ENCODE assay signal across 10 cellular contexts in the genomic region with DNA sequence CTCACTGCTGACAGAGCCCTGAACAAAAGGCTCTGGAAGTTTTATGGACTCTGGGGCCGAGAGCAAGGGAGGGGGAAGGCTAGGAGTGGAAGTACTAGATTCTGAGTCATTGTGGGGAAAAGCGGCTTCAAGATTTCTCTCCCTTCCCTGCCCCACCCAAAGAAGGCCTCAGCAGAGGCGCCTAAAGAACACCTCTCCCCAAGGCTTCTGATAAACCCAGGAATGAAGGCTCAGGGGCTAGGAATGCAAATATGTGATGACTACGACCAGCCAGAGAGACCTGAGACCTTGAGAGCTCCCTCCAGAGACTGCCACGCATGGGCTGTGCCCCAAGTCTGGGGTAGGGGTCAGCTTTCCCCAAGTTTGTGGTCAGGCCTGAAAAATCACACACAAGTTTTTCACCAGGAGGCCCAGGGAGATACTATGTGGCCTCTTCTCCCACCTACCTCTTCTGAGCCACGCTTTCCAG.
DNase-seq lines count a peak whose midpoint lies in the region; ATAC-seq and TF ChIP-seq lines count a peak whose summit lies in the region.
"Had no signal": no experiment of that assay in that cellular context is flagged by ENCODE, and none has a peak within 500 bp of the region (broad histone marks: within the 10 kb centered on the region; RNA-seq: fewer than 3 reads in every experiment).

No MANE protein-coding gene starts in this region.

- RAD21 ChIA-PET in HCT116 (lab: Charles Lee; ENCODE audit: low non-redundant PET in 1 of 2, low total read pairs in 2 of 2, uncharacterized antibody in 2 of 2, unreplicated experiment in 2 of 2), result no interaction called here

- CTCF ChIA-PET in HCT116 (lab: Charles Lee), result no interaction called here
- CTCF ChIA-PET in naive thymus-derived CD4-positive, alpha-beta T cell (lab: Charles Lee), result no interaction called here

- H3K27me3 ChIP-seq in HCT116 (ENCODE audit: insufficient read depth, low read length) (no peaks in the 10 kb centered on the region), adrenal gland (no peaks in the 10 kb centered on the region), aorta (ENCODE audit: control insufficient read depth in 1 of 2, insufficient read depth in 2 of 2, low read length in 1 of 2) (no peaks in the 10 kb centered on the region)
- H3K27me3 ChIP-seq in naive thymus-derived CD4-positive, alpha-beta T cell (ENCODE audit: control insufficient read depth in 2 of 2, insufficient read depth in 2 of 2, low read length in 2 of 2), result no peaks in the 10 kb centered on the region

- ATAC-seq in HCT116 (peak; percentile 34), aorta (ENCODE audit: low FRiP score) (no peak)
- no peak for ATAC-seq in naive thymus-derived CD4-positive, alpha-beta T cell

- peaks cover 94 to 100% of the 10 kb centered on the region in 2 experiments for H3K4me1 ChIP-seq in HCT116 (ENCODE audit: control insufficient read depth in 1 of 2, insufficient read depth in 2 of 2, low read length in 2 of 2)
- H3K4me1 ChIP-seq in adrenal gland (replicated peaks in 1 of 2), result peaks cover 39 to 75% of the 10 kb centered on the region in 2 donors
- H3K4me1 ChIP-seq in aorta (ENCODE audit: control insufficient read depth in 1 of 2, insufficient read depth in 2 of 2, low read length in 2 of 2), result peaks cover 0 to 2% of the 10 kb centered on the region in 2 donors
- H3K4me1 ChIP-seq in naive thymus-derived CD4-positive, alpha-beta T cell (ENCODE audit: control insufficient read depth in 2 of 2, insufficient read depth in 2 of 2, low read length in 2 of 2), result peaks cover 0 to 16% of the 10 kb centered on the region in 2 donors

- no peaks in the 10 kb centered on the region for H4K20me1 ChIP-seq in HCT116 (ENCODE audit: insufficient read depth)

- DNase-seq in A172 (ENCODE audit: low spot score) (peak; percentile 96), HCT116 (ENCODE audit: low read depth, low spot score) (peak; percentile 76), adrenal gland (peak in 3 of 7 donors; percentile 42 to 47 (median 42)), left kidney (ENCODE audit: low read depth, low spot score) (peak; percentile 47), aorta (no peak), SKM-1 (lab: John Stamatoyannopoulos, UW; ENCODE audit: unreplicated experiment) (no peak), superior temporal gyrus (ENCODE audit: extremely low spot score) (no peak)
- no peak for DNase-seq in naive thymus-derived CD4-positive, alpha-beta T cell
- DNase-seq: activated effector memory CD4-positive, alpha-beta T cell treated with Interleukin-2 at 50 U/mL for 16 hours had no signal

- peaks cover 19 to 84% (median 30%) of the 10 kb centered on the region in 7 donors for H3K4me1 Mint-ChIP-seq in naive thymus-derived CD4-positive, alpha-beta T cell

- WGBS in adrenal gland, 4 donors, result 53 to 69% (median 66%) methylated on average over 6 of the region's 6 CpGs
- WGBS in aorta, 2 donors, result 91 to 96% methylated on average over 6 of the region's 6 CpGs

- no peak overlapping the region for H3K4me3 Mint-ChIP-seq in naive thymus-derived CD4-positive, alpha-beta T cell

- H3K4me3 ChIP-seq in HCT116 (replicated peaks in 1 of 2; ENCODE audit: low read depth in 1 of 2, low read length in 2 of 2) (peak overlapping the region in 1 of 2 experiments; percentile 30; a peak in 1 of 4 replicates), adrenal gland (no peak overlapping the region), aorta (ENCODE audit: low read length in 2 of 2) (no peak overlapping the region)
- no peak overlapping the region for H3K4me3 ChIP-seq in naive thymus-derived CD4-positive, alpha-beta T cell (ENCODE audit: low read length)

- no peak overlapping the region for H2AFZ ChIP-seq in HCT116 (ENCODE audit: low read depth, low read length, poor library complexity, severe bottlenecking)

- peak overlapping the region in 4 of 9 donors; percentile 8 to 53 (median 32) for H3K27ac Mint-ChIP-seq in naive thymus-derived CD4-positive, alpha-beta T cell

- TF ChIP-seq POLR2A in HCT116 (IDR thresholded peaks at IDR 0.05; ENCODE audit: borderline replicate concordance, extremely low read depth, insufficient read depth, insufficient read length) (no peak), adrenal gland (IDR thresholded peaks at IDR 0.05) (no peak)

- BruUV-seq in HCT116 (replicated peaks; lab: Mats Ljungman, UMichigan), result no TSS peak

- no peaks in the 10 kb centered on the region for H3K79me2 ChIP-seq in HCT116 (ENCODE audit: insufficient read depth, low read length)

- TF ChIP-seq CTCF in HCT116 (IDR thresholded peaks at IDR 0.05 in 2 of 3, conservative IDR thresholded peaks at IDR 0.05 in 1 of 3; ENCODE audit: borderline replicate concordance in 1 of 3, insufficient read depth in 1 of 3, low read depth in 2 of 3, low read length in 2 of 3), result no peak
- TF ChIP-seq CTCF in adrenal gland (IDR thresholded peaks at IDR 0.05), result no peak

- H3K9me2 ChIP-seq in HCT116 (ENCODE audit: insufficient read depth), result no peaks in the 10 kb centered on the region

- H3K27ac ChIP-seq in HCT116 (ENCODE audit: low read depth, low read length), result peak overlapping the region; percentile 97
- peak overlapping the region; percentile 39 to 97 (median 94) for H3K27ac ChIP-seq in adrenal gland
- no peak overlapping the region for H3K27ac ChIP-seq in aorta (ENCODE audit: low read depth in 1 of 2, low read length in 2 of 2)
- H3K27ac ChIP-seq in naive thymus-derived CD4-positive, alpha-beta T cell (ENCODE audit: low read depth, low read length), result no peak overlapping the region

- peak overlapping the region; percentile 76 for H3K4me2 ChIP-seq in HCT116 (ENCODE audit: low read length)

- peaks cover 0 to 5% (median 0%) of the 10 kb centered on the region in 11 donors for H3K9me3 Mint-ChIP-seq in naive thymus-derived CD4-positive, alpha-beta T cell
- H3K9me3 Mint-ChIP-seq: IgD-negative memory B cell had no signal

- no peak for TF ChIP-seq RAD21 in HCT116 (IDR thresholded peaks at IDR 0.05; ENCODE audit: low read depth)

- POLR2A ChIA-PET in HCT116 (lab: Charles Lee), result interaction anchor here (1.7 kb wide), 1 partner anchor 39 kb away, joined by 7 read pairs; no protein-coding TSS in a partner anchor
- POLR2A ChIA-PET in naive thymus-derived CD4-positive, alpha-beta T cell (lab: Charles Lee), result interaction anchor here (1.4 kb wide), 1 partner anchor 9 kb away, joined by 3 read pairs; no protein-coding TSS in a partner anchor

- H3K27me3 Mint-ChIP-seq in naive thymus-derived CD4-positive, alpha-beta T cell, result no peaks in the 10 kb centered on the region
- H3K27me3 Mint-ChIP-seq: IgD-negative memory B cell had no signal

- H3K36me3 ChIP-seq in HCT116 (ENCODE audit: control insufficient read depth in 1 of 2, insufficient read depth in 2 of 2, low read length in 2 of 2) (no peaks in the 10 kb centered on the region), adrenal gland (replicated peaks in 1 of 2) (no peaks in the 10 kb centered on the region), aorta (ENCODE audit: control insufficient read depth in 1 of 2, insufficient read depth in 2 of 2, low read length in 1 of 2) (no peaks in the 10 kb centered on the region)
- H3K36me3 ChIP-seq in naive thymus-derived CD4-positive, alpha-beta T cell (ENCODE audit: control insufficient read depth in 2 of 3, insufficient read depth in 3 of 3, low read length in 3 of 3), result no peaks in the 10 kb centered on the region

- peaks cover 0 to 30% (median 0%) of the 10 kb centered on the region in 5 donors for H3K36me3 Mint-ChIP-seq in naive thymus-derived CD4-positive, alpha-beta T cell
- H3K36me3 Mint-ChIP-seq: IgD-negative memory B cell had no signal

- H3K9me3 ChIP-seq in HCT116 (ENCODE audit: control insufficient read depth in 1 of 2, insufficient read depth in 1 of 2, low read depth in 1 of 2, low read length in 2 of 2) (no peaks in the 10 kb centered on the region), adrenal gland (replicated peaks in 1 of 3) (no peaks in the 10 kb centered on the region), aorta (ENCODE audit: control insufficient read depth, low read length) (no peaks in the 10 kb centered on the region)
- no peaks in the 10 kb centered on the region for H3K9me3 ChIP-seq in naive thymus-derived CD4-positive, alpha-beta T cell (ENCODE audit: control insufficient read depth in 2 of 3, low read length in 3 of 3)

- H3K9ac ChIP-seq in HCT116 (ENCODE audit: low read length), result peak overlapping the region; percentile 63

- intact Hi-C loops in HCT116 (cut with micrococcal nuclease) (loop anchor here (5.0 kb wide), 1 partner anchor 87 kb away; no protein-coding TSS in a partner anchor), adrenal gland (cut with DNase I) (no loop called here), aorta (cut with DNase I) (loop anchor here (5.0 to 10.0 kb wide), 2 partner anchors 87 to 130 kb away; a partner anchor contains a TSS)
- intact Hi-C loops in naive thymus-derived CD4-positive, alpha-beta T cell (cut with micrococcal nuclease), result loop anchor here (5.0 kb wide), 2 partner anchors 98 to 153 kb away; no protein-coding TSS in a partner anchor

TF ChIP-seq in HCT116, 20 proteins besides CTCF, POLR2A, EP300 and RAD21 (continues in another document):
- TF ChIP-seq TCF7L2 (IDR thresholded peaks at IDR 0.05; ENCODE audit: borderline replicate concordance, extremely low read depth, insufficient read depth, insufficient read length) (peak; percentile 26), POLR2AphosphoS5 (IDR thresholded peaks at IDR 0.05; ENCODE audit: low read depth, low read length) (no peak), ZFX (IDR thresholded peaks at IDR 0.05) (peak; percentile 37)
- TF ChIP-seq, protein P1, sequence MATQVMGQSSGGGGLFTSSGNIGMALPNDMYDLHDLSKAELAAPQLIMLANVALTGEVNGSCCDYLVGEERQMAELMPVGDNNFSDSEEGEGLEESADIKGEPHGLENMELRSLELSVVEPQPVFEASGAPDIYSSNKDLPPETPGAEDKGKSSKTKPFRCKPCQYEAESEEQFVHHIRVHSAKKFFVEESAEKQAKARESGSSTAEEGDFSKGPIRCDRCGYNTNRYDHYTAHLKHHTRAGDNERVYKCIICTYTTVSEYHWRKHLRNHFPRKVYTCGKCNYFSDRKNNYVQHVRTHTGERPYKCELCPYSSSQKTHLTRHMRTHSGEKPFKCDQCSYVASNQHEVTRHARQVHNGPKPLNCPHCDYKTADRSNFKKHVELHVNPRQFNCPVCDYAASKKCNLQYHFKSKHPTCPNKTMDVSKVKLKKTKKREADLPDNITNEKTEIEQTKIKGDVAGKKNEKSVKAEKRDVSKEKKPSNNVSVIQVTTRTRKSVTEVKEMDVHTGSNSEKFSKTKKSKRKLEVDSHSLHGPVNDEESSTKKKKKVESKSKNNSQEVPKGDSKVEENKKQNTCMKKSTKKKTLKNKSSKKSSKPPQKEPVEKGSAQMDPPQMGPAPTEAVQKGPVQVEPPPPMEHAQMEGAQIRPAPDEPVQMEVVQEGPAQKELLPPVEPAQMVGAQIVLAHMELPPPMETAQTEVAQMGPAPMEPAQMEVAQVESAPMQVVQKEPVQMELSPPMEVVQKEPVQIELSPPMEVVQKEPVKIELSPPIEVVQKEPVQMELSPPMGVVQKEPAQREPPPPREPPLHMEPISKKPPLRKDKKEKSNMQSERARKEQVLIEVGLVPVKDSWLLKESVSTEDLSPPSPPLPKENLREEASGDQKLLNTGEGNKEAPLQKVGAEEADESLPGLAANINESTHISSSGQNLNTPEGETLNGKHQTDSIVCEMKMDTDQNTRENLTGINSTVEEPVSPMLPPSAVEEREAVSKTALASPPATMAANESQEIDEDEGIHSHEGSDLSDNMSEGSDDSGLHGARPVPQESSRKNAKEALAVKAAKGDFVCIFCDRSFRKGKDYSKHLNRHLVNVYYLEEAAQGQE (IDR thresholded peaks at IDR 0.05; ENCODE audit: low read depth), result no peak

Comparison
In these comparisons a context has a peak if more than half of its experiments do, and no peak if none do; other contexts are left out.
1. DNase-seq: peak in A172 (single experiment), HCT116 (single experiment) and left kidney (single experiment); none in aorta (0 of 2), naive thymus-derived CD4-positive, alpha-beta T cell (0 of 9), SKM-1 (single experiment) and superior temporal gyrus (single experiment).
2. H3K27ac ChIP-seq: peak in HCT116 (single experiment) and adrenal gland (5 of 5); none in aorta (0 of 2) and naive thymus-derived CD4-positive, alpha-beta T cell (single experiment).
3. intact Hi-C loops: an anchor here in HCT116 (5.0 kb wide), aorta (5.0 to 10.0 kb wide) and naive thymus-derived CD4-positive, alpha-beta T cell (5.0 kb wide); none called in adrenal gland.